ENCODE assay signal across 8 cellular contexts in the genomic region with DNA sequence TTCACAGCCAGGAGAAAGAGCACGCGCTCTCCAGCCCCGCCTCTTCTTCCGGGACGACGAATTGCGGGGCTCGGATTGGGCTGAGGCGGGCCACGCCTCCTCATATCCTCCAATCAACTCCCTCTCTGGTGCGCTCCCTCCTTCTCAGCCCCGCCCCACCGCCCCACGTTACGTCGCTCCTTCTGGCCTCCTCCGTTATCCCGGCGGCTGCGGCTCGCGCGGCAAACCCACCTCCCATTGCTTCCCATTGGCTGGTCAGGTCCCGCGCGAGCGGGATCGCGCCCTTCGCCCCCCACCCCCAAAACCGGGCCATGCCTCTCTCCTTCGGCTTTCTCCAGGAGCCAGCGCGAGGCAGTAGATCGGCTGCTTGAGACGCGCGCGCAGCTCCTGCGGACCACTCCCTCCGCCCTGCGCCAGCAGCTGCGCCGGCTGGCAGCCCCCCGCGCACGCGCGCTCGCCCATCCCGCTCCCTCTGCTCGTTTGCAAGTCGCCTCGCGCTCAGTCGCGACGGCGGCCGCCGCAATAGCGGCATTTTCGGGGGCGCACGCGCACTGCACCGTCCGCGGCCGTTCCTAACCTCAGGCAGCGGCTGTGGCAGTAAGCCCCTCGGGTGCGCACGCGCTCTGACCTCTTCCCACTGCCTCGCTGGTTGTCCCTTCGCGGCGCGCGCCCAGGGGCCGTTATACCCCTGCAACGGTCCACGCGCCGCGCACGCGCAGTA. TPM values are rescaled to one million over a fixed set of nuclear protein-coding genes. Genes with fewer than 3 reads are reported as not detected.
DNase-seq lines count a peak whose midpoint lies in the region; ATAC-seq and TF ChIP-seq lines count a peak whose summit lies in the region.

No MANE protein-coding gene starts in this region.

- H3K4me3 Mint-ChIP-seq in activated naive CD8-positive, alpha-beta T cell treated with anti-CD3 and anti-CD28 coated beads, Interleukin-2, amount 50 U/mL, for 24 hours = peak overlapping the region; percentile 79
- H3K4me3 Mint-ChIP-seq in type B pancreatic cell = peak overlapping the region; percentile 84

- H3K27me3 ChIP-seq in SU-DHL-6 (ENCODE audit: low read length) (no peaks in the 10 kb centered on the region), cardiac muscle cell (no peaks in the 10 kb centered on the region)

- H3K9me3 Mint-ChIP-seq in activated naive CD8-positive, alpha-beta T cell treated with anti-CD3 and anti-CD28 coated beads, Interleukin-2, amount 50 U/mL, for 24 hours = peaks cover 3% of the 10 kb centered on the region
- H3K9me3 Mint-ChIP-seq in type B pancreatic cell = no peaks in the 10 kb centered on the region

- H3K4me1 Mint-ChIP-seq in activated naive CD8-positive, alpha-beta T cell treated with anti-CD3 and anti-CD28 coated beads, Interleukin-2, amount 50 U/mL, for 24 hours = peaks cover 31% of the 10 kb centered on the region
- peaks cover 12% of the 10 kb centered on the region for H3K4me1 Mint-ChIP-seq in type B pancreatic cell (ENCODE audit: unreplicated experiment)

- no peaks in the 10 kb centered on the region for H3K9me2 ChIP-seq in SU-DHL-6 (replicated peaks; ENCODE audit: insufficient read depth, low read length)

- H3K4me1 ChIP-seq in cardiac muscle cell (ENCODE audit: low read depth) = peaks cover 24% of the 10 kb centered on the region

- TF ChIP-seq POLR2A in GM10847 (IDR thresholded peaks at IDR 0.05; ENCODE audit: extremely low read depth, insufficient read length) = peak; percentile 86

- H3K79me2 ChIP-seq in SU-DHL-6 (ENCODE audit: insufficient read depth, low read length) = peaks cover 40% of the 10 kb centered on the region

- TF ChIP-seq CTCF in SU-DHL-6 (IDR thresholded peaks at IDR 0.05; ENCODE audit: insufficient read depth, low read length, poor library complexity, severe bottlenecking) = no peak
- no peak for TF ChIP-seq CTCF in cardiac muscle cell (IDR thresholded peaks at IDR 0.05; ENCODE audit: low read depth, low read length)
- TF ChIP-seq CTCF in type B pancreatic cell (conservative IDR thresholded peaks at IDR 0.05) = no peak

- peak overlapping the region; percentile 91 for H3K27ac ChIP-seq in SU-DHL-6 (ENCODE audit: low read depth, low read length)
- H3K27ac ChIP-seq in cardiac muscle cell = peak overlapping the region; percentile 98

- H2AFZ ChIP-seq in SU-DHL-6 (ENCODE audit: low read depth, low read length, severe bottlenecking) = no peak overlapping the region

- H3K36me3 Mint-ChIP-seq in activated naive CD8-positive, alpha-beta T cell treated with anti-CD3 and anti-CD28 coated beads, Interleukin-2, amount 50 U/mL, for 24 hours (ENCODE audit: low read depth) = peaks cover 5% of the 10 kb centered on the region
- peaks cover 4% of the 10 kb centered on the region for H3K36me3 Mint-ChIP-seq in type B pancreatic cell

- no peaks in the 10 kb centered on the region for H3K27me3 Mint-ChIP-seq in activated naive CD8-positive, alpha-beta T cell treated with anti-CD3 and anti-CD28 coated beads, Interleukin-2, amount 50 U/mL, for 24 hours
- H3K27me3 Mint-ChIP-seq in type B pancreatic cell = no peaks in the 10 kb centered on the region

- H3K4me2 ChIP-seq in SU-DHL-6 (ENCODE audit: low read depth, low read length, poor library complexity, severe bottlenecking) = peak overlapping the region; percentile 71

- H3K36me3 ChIP-seq in SU-DHL-6 (ENCODE audit: low read length) (no peaks in the 10 kb centered on the region), cardiac muscle cell (no peaks in the 10 kb centered on the region)

- peak overlapping the region; percentile 77 for H3K9ac ChIP-seq in SU-DHL-6 (ENCODE audit: low read length)

- peak overlapping the region; percentile 89 for H3K27ac Mint-ChIP-seq in activated naive CD8-positive, alpha-beta T cell treated with anti-CD3 and anti-CD28 coated beads, Interleukin-2, amount 50 U/mL, for 24 hours
- H3K27ac Mint-ChIP-seq in type B pancreatic cell = peak overlapping the region; percentile 84

- DNase-seq in NCI-H1417 (lab: John Stamatoyannopoulos, UW) (peak; percentile 98 to 99 (median 99)), cardiac muscle cell (ENCODE audit: low read depth in 1 of 2, low spot score in 1 of 2) (peak; percentile 98 to 99), pons (ENCODE audit: low spot score) (peak; percentile 96), type B pancreatic cell (ENCODE audit: extremely low spot score, unreplicated experiment) (peak; percentile 98)
- peak; percentile 95 for DNase-seq in activated naive CD8-positive, alpha-beta T cell treated with anti-CD3 and anti-CD28 coated beads, Interleukin-2, amount 50 U/mL, for 24 hours

- no peaks in the 10 kb centered on the region; the same call in 1 of the 2 replicates for H3F3A ChIP-seq in SU-DHL-6 (ENCODE audit: insufficient read depth)

- H3K9me3 ChIP-seq in SU-DHL-6 (ENCODE audit: insufficient read depth, low read length) (no peaks in the 10 kb centered on the region), cardiac muscle cell (ENCODE audit: low read depth) (no peaks in the 10 kb centered on the region)

- peaks cover 6% of the 10 kb centered on the region; the same call in 1 of the 2 replicates for H4K20me1 ChIP-seq in SU-DHL-6 (ENCODE audit: low read depth, low read length)

- ATAC-seq in HG02763 (IDR thresholded peaks at IDR 0.05; ENCODE audit: unreplicated experiment) = peak; percentile 72
- ATAC-seq in activated naive CD8-positive, alpha-beta T cell treated with anti-CD3 and anti-CD28 coated beads, Interleukin-2, amount 50 U/mL, for 24 hours = peak; percentile 77

- peak overlapping the region; percentile 66 for H3K4me3 ChIP-seq in SU-DHL-6 (ENCODE audit: insufficient read depth, low read length, poor library complexity, severe bottlenecking)
- H3K4me3 ChIP-seq in cardiac muscle cell = peak overlapping the region; percentile 66

RNA-seq across cellular contexts. Expression of a gene that starts 0.5 kb away (rescaled TPM):
- total RNA-seq in cardiac muscle cell (31.6 and 36.9 TPM in 2 replicates), type B pancreatic cell (ENCODE audit: low replicate concordance) (54.1 and 72.3 TPM in 2 replicates)
- 15.9 and 19.8 TPM in 2 replicates for polyA plus RNA-seq in cardiac muscle cell

RNA-seq across cellular contexts. Expression of a gene that starts 9.6 kb away (rescaled TPM):
- total RNA-seq in cardiac muscle cell = 76.5 and 139 TPM in 2 replicates
- polyA plus RNA-seq in cardiac muscle cell = 206 and 260 TPM in 2 replicates
- total RNA-seq in type B pancreatic cell (ENCODE audit: low replicate concordance) = 128 and 135 TPM in 2 replicates

Comparison
In these comparisons a context has a peak if more than half of its experiments do, and no peak if none do; other contexts are left out.
1. Peak in every context shown above with its lines: DNase-seq, ATAC-seq, H3K4me3 ChIP-seq and H3K27ac ChIP-seq.